Comparison of ENCODE assay signal across 22 cellular contexts in the genomic region with DNA sequence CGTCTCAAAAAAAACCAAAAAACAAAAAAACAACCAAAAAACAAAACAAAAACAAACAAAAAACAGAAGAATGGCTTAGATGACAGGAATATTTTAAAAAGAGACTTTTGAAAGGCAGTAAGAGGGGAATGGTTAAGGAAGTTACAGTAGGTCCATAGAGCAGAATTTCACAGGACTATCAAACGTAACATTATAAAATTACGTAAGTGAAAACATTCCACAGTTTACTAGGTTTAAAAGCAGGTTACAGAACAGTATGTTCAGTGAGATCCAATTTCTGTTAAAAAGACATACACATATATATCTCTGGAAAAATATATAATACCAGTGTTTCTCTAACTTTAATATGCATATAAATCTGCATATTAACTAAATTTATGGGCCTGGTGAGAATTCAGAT. TPM values are rescaled to one million over a fixed set of nuclear protein-coding genes. Genes with fewer than 3 reads are reported as not detected.
DNase-seq lines count a peak whose midpoint lies in the region; ATAC-seq and TF ChIP-seq lines count a peak whose summit lies in the region.
"Had no signal": no experiment of that assay in that cellular context is flagged by ENCODE, and none has a peak within 500 bp of the region (broad histone marks: within the 10 kb centered on the region; RNA-seq: fewer than 3 reads in every experiment).

No MANE protein-coding gene starts in this region.

- peak overlapping the region; percentile 31 for H3K4me3 Mint-ChIP-seq in dendritic cell treated with granulocyte-macrophage colony-stimulating factor and Interleukin-4, amounts not matched to agents 40 ng/mL and 50 ng/mL, for 4 days
- H3K4me3 Mint-ChIP-seq in endothelial cell (ENCODE audit: unreplicated experiment), result no peak overlapping the region
- H3K4me3 Mint-ChIP-seq: activated naive CD8-positive, alpha-beta T cell treated with anti-CD3 and anti-CD28 coated beads, Interleukin-2, amount 50 U/mL, for 24 hours; activated T-helper 17 cell treated with anti-CD3 and anti-CD28 coated beads, Interleukin-2, amount 50 U/mL, for 72 hours; CD4-positive, CD25-positive, alpha-beta regulatory T cell had no signal

- peak overlapping the region in 1 of 2 donors; percentile 31 for H3K9ac ChIP-seq in mucosa of rectum (ENCODE audit: low read depth in 1 of 2, low read length in 2 of 2)
- H3K9ac ChIP-seq: KMS-11 had no signal

- H3K27me3 Mint-ChIP-seq in dendritic cell treated with granulocyte-macrophage colony-stimulating factor and Interleukin-4, amounts not matched to agents 40 ng/mL and 50 ng/mL, for 4 days, result no peaks in the 10 kb centered on the region
- peaks cover 2% of the 10 kb centered on the region for H3K27me3 Mint-ChIP-seq in endothelial cell (ENCODE audit: unreplicated experiment)
- H3K27me3 Mint-ChIP-seq: activated naive CD8-positive, alpha-beta T cell treated with anti-CD3 and anti-CD28 coated beads, Interleukin-2, amount 50 U/mL, for 24 hours; activated T-helper 17 cell treated with anti-CD3 and anti-CD28 coated beads, Interleukin-2, amount 50 U/mL, for 72 hours; CD4-positive, CD25-positive, alpha-beta regulatory T cell had no signal

- H3K27ac ChIP-seq in heart right ventricle (peak overlapping the region in 8 of 10 donors; percentile 37 to 75 (median 68)), mucosa of rectum (ENCODE audit: low read depth in 2 of 2, low read length in 2 of 2) (peak overlapping the region; percentile 48 to 71), upper lobe of left lung (peak overlapping the region; percentile 67 to 89 (median 79))
- H3K27ac ChIP-seq: KMS-11, ovary had no signal

- TF ChIP-seq EP300 in upper lobe of left lung (IDR thresholded peaks at IDR 0.05), result no peak

- intact Hi-C loops in heart right ventricle (cut with DNase I), result loop anchor here in 5 of 10 donors (5.0 to 10.0 kb wide), 5 partner anchors 47 to 450 kb away; a partner anchor contains a TSS
- intact Hi-C loops in cardiac septum (cut with DNase I), result no loop called here
- intact Hi-C loops in dendritic cell treated with granulocyte-macrophage colony-stimulating factor and Interleukin-4, amounts not matched to agents 40 ng/mL and 50 ng/mL, for 4 days (cut with micrococcal nuclease), result loop anchor here (2.0 to 10.0 kb wide), 2 partner anchors 18 to 220 kb away; no protein-coding TSS in a partner anchor

- TF ChIP-seq CTCF in heart right ventricle (IDR thresholded peaks at IDR 0.05) (no peak), upper lobe of left lung (IDR thresholded peaks at IDR 0.05) (no peak), endothelial cell (IDR thresholded peaks at IDR 0.05; ENCODE audit: unreplicated experiment) (no peak)

- WGBS in heart right ventricle, 2 donors, result 91 to 97% methylated on average over 3 of the region's 3 CpGs
- 87% methylated on average over 3 of the region's 3 CpGs for WGBS in upper lobe of left lung, 2 donors

- no peak for TF ChIP-seq POLR2A in upper lobe of left lung (IDR thresholded peaks at IDR 0.05)

- no peaks in the 10 kb centered on the region for H3K27me3 ChIP-seq in heart right ventricle
- no peaks in the 10 kb centered on the region for H3K27me3 ChIP-seq in mucosa of rectum (ENCODE audit: control insufficient read depth in 2 of 2, insufficient read depth in 2 of 2, low read length in 2 of 2)
- no peaks in the 10 kb centered on the region for H3K27me3 ChIP-seq in upper lobe of left lung
- H3K27me3 ChIP-seq: ovary had no signal

- peak overlapping the region; percentile 87 for H3K27ac Mint-ChIP-seq in dendritic cell treated with granulocyte-macrophage colony-stimulating factor and Interleukin-4, amounts not matched to agents 40 ng/mL and 50 ng/mL, for 4 days
- no peak overlapping the region for H3K27ac Mint-ChIP-seq in endothelial cell (ENCODE audit: unreplicated experiment)
- H3K27ac Mint-ChIP-seq: activated naive CD8-positive, alpha-beta T cell treated with anti-CD3 and anti-CD28 coated beads, Interleukin-2, amount 50 U/mL, for 24 hours; CD4-positive, CD25-positive, alpha-beta regulatory T cell had no signal

- H3K36me3 ChIP-seq in heart right ventricle (peaks cover 0 to 100% (median 28%) of the 10 kb centered on the region in 9 donors), mucosa of rectum (ENCODE audit: control insufficient read depth in 2 of 2, insufficient read depth in 2 of 2, low read length in 2 of 2) (peaks cover 0 to 2% of the 10 kb centered on the region in 2 donors), upper lobe of left lung (peaks cover 0 to 40% (median 2%) of the 10 kb centered on the region in 4 donors)
- H3K36me3 ChIP-seq: ovary had no signal

- H3K4me1 ChIP-seq in heart right ventricle, result peaks cover 2 to 50% (median 45%) of the 10 kb centered on the region in 9 donors
- peaks cover 10 to 30% of the 10 kb centered on the region in 2 donors for H3K4me1 ChIP-seq in mucosa of rectum (ENCODE audit: control insufficient read depth in 2 of 2, insufficient read depth in 2 of 2, low read length in 2 of 2)
- peaks cover 25 to 58% (median 49%) of the 10 kb centered on the region in 4 donors for H3K4me1 ChIP-seq in upper lobe of left lung

- peaks cover 8% of the 10 kb centered on the region for H3K9me3 Mint-ChIP-seq in dendritic cell treated with granulocyte-macrophage colony-stimulating factor and Interleukin-4, amounts not matched to agents 40 ng/mL and 50 ng/mL, for 4 days
- no peaks in the 10 kb centered on the region for H3K9me3 Mint-ChIP-seq in endothelial cell (ENCODE audit: unreplicated experiment)
- H3K9me3 Mint-ChIP-seq: activated naive CD8-positive, alpha-beta T cell treated with anti-CD3 and anti-CD28 coated beads, Interleukin-2, amount 50 U/mL, for 24 hours; activated T-helper 17 cell treated with anti-CD3 and anti-CD28 coated beads, Interleukin-2, amount 50 U/mL, for 72 hours; CD4-positive, CD25-positive, alpha-beta regulatory T cell had no signal

- H3K4me3 ChIP-seq in heart right ventricle, result no peak overlapping the region
- H3K4me3 ChIP-seq in mucosa of rectum (ENCODE audit: low read length in 2 of 2), result no peak overlapping the region
- no peak overlapping the region for H3K4me3 ChIP-seq in upper lobe of left lung
- H3K4me3 ChIP-seq: ovary had no signal

- ATAC-seq in heart right ventricle (no peak), upper lobe of left lung (ENCODE audit: low FRiP score in 2 of 2) (no peak)
- ATAC-seq: activated naive CD8-positive, alpha-beta T cell treated with anti-CD3 and anti-CD28 coated beads, Interleukin-2, amount 50 U/mL, for 24 hours; activated T-helper 17 cell treated with anti-CD3 and anti-CD28 coated beads, Interleukin-2, amount 50 U/mL, for 72 hours had no signal

- DNase-seq in heart right ventricle (no peak), cardiac septum (ENCODE audit: low spot score) (no peak), upper lobe of left lung (no peak), C1 segment of cervical spinal cord (lab: John Stamatoyannopoulos, UW) (no peak), NK-92 (lab: John Stamatoyannopoulos, UW; ENCODE audit: unreplicated experiment) (no peak), endothelial cell (ENCODE audit: low spot score) (no peak)
- DNase-seq: activated CD4-positive, CD25-positive, alpha-beta regulatory T cell treated with anti-CD3 and anti-CD28 coated beads, Interleukin-2, amount 50 U/mL, for 72 hours; activated naive CD8-positive, alpha-beta T cell treated with anti-CD3 and anti-CD28 coated beads, Interleukin-2, amount 50 U/mL, for 24 hours; CD4-positive, CD25-positive, alpha-beta regulatory T cell; central memory CD4-positive, alpha-beta T cell; GF-D8; NCI-H1092 treated with DMSO at 0.1 percent for 48 hours; NCI-H2107; NCI-H524; T-helper 9 cell had no signal

- H3K9me3 ChIP-seq in heart right ventricle (no peaks in the 10 kb centered on the region), mucosa of rectum (ENCODE audit: control insufficient read depth in 2 of 2, low read length in 2 of 2) (no peaks in the 10 kb centered on the region), upper lobe of left lung (no peaks in the 10 kb centered on the region)
- H3K9me3 ChIP-seq: ovary had no signal

- H3K4me1 Mint-ChIP-seq in dendritic cell treated with granulocyte-macrophage colony-stimulating factor and Interleukin-4, amounts not matched to agents 40 ng/mL and 50 ng/mL, for 4 days (ENCODE audit: low read depth), result peaks cover 46% of the 10 kb centered on the region
- peaks cover 38% of the 10 kb centered on the region for H3K4me1 Mint-ChIP-seq in endothelial cell (ENCODE audit: unreplicated experiment)
- H3K4me1 Mint-ChIP-seq: activated naive CD8-positive, alpha-beta T cell treated with anti-CD3 and anti-CD28 coated beads, Interleukin-2, amount 50 U/mL, for 24 hours; activated T-helper 17 cell treated with anti-CD3 and anti-CD28 coated beads, Interleukin-2, amount 50 U/mL, for 72 hours had no signal

- H3K36me3 Mint-ChIP-seq in dendritic cell treated with granulocyte-macrophage colony-stimulating factor and Interleukin-4, amounts not matched to agents 40 ng/mL and 50 ng/mL, for 4 days (ENCODE audit: low read depth), result peaks cover 18% of the 10 kb centered on the region
- H3K36me3 Mint-ChIP-seq in endothelial cell (ENCODE audit: low read depth, unreplicated experiment), result peaks cover 7% of the 10 kb centered on the region

RNA-seq across cellular contexts. Expression of a gene that starts 50.2 kb away (rescaled TPM):
- total RNA-seq in heart right ventricle, result under 1 TPM in 2 of 10 donors, not detected in 8; 0.37 to 0.41 TPM
- polyA plus RNA-seq in heart right ventricle, result under 1 TPM in 1 of 2 donors, not detected in 1; 0.03 TPM
- total RNA-seq in cardiac septum, result 0.13 TPM
- 1 to 10 TPM in 1 of 6 donors, under 1 TPM in 3, not detected in 2; 0.15 to 3.6 (median 0.24) TPM for total RNA-seq in upper lobe of left lung
- not detected for total RNA-seq in endothelial cell (ENCODE audit: unreplicated experiment)
- total RNA-seq: A673; activated T-helper 17 cell treated with anti-CD3 and anti-CD28 coated beads, Interleukin-2, amount 50 U/mL, for 72 hours; fibroblast of villous mesenchyme had no signal
- polyA plus RNA-seq: CD4-positive, CD25-positive, alpha-beta regulatory T cell had no signal
